Comparison of ENCODE assay signal across 10 cellular contexts in the genomic region with DNA sequence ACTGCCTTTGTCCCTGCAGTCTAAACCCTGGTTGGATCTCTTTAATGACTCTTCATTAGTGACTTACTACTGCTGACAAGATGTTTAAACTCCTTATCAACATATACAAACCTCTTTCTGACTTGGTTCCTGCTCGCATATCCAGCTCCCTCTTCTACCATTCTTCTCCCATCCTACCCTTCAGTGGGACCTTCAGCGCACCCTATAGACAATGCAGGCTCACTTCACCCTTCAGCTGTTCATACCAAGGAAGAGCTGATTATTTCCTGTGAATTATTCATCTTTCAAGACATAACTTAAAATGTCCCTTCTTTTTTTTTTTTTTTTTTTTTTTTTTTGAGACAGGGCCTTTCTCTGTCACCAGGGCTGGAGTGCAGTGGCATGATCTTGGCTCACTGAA.
A peak's percentile ranks its signal among the peaks of the same experiment; 100 is the strongest.
DNase-seq lines count a peak whose midpoint lies in the region; ATAC-seq and TF ChIP-seq lines count a peak whose summit lies in the region.
"Had no signal": no experiment of that assay in that cellular context is flagged by ENCODE, and none has a peak within 500 bp of the region (broad histone marks: within the 10 kb centered on the region; RNA-seq: fewer than 3 reads in every experiment).

No MANE protein-coding gene starts in this region.

- no peak overlapping the region for H3K27ac Mint-ChIP-seq in CD8-positive, alpha-beta memory T cell
- no peak overlapping the region for H3K27ac Mint-ChIP-seq in osteocyte (ENCODE audit: unreplicated experiment)

- peak; percentile 40 for TF ChIP-seq CTCF in GM06990 (IDR thresholded peaks at IDR 0.05; ENCODE audit: insufficient read depth, low read length, poor library complexity, severe bottlenecking)
- no peak for TF ChIP-seq CTCF in HEK293 (tag by site-specific recombination; IDR thresholded peaks at IDR 0.05)
- TF ChIP-seq CTCF in osteocyte (IDR thresholded peaks at IDR 0.05), result no peak

- H3K27me3 ChIP-seq in GM06990 (replicated peaks; ENCODE audit: control insufficient read depth, insufficient read depth, low read length), result no peaks in the 10 kb centered on the region
- no peaks in the 10 kb centered on the region for H3K27me3 ChIP-seq in CD8-positive, alpha-beta memory T cell (ENCODE audit: insufficient read depth, low read length, poor library complexity, severe bottlenecking)

- H3K36me3 ChIP-seq in GM06990 (ENCODE audit: control insufficient read depth, insufficient read depth, low read length) (no peaks in the 10 kb centered on the region), HEK293 (ENCODE audit: control insufficient read depth in 2 of 2, insufficient read depth in 1 of 2, low read length in 2 of 2) (no peaks in the 10 kb centered on the region)
- no peaks in the 10 kb centered on the region for H3K36me3 ChIP-seq in CD8-positive, alpha-beta memory T cell (ENCODE audit: insufficient read depth, low read length)

- H3K36me3 Mint-ChIP-seq in CD8-positive, alpha-beta memory T cell, result peaks cover 0 to 5% (median 0%) of the 10 kb centered on the region in 3 donors
- H3K36me3 Mint-ChIP-seq in osteocyte (ENCODE audit: unreplicated experiment), result no peaks in the 10 kb centered on the region

- no peaks in the 10 kb centered on the region for H3K9me3 ChIP-seq in HEK293 (ENCODE audit: control insufficient read depth, insufficient read depth, low read depth, low read length)
- H3K9me3 ChIP-seq in CD8-positive, alpha-beta memory T cell (ENCODE audit: low read length), result no peaks in the 10 kb centered on the region

- no peak overlapping the region for H3K4me3 Mint-ChIP-seq in CD8-positive, alpha-beta memory T cell
- H3K4me3 Mint-ChIP-seq in osteocyte (ENCODE audit: unreplicated experiment), result no peak overlapping the region

- H3K27me3 Mint-ChIP-seq in CD8-positive, alpha-beta memory T cell, result peaks cover 1 to 3% of the 10 kb centered on the region in 2 donors
- no peaks in the 10 kb centered on the region for H3K27me3 Mint-ChIP-seq in osteocyte (ENCODE audit: unreplicated experiment)

- no peaks in the 10 kb centered on the region for H3K9me3 Mint-ChIP-seq in CD8-positive, alpha-beta memory T cell
- no peaks in the 10 kb centered on the region for H3K9me3 Mint-ChIP-seq in osteocyte (ENCODE audit: unreplicated experiment)

- no peaks in the 10 kb centered on the region for H3K4me1 Mint-ChIP-seq in CD8-positive, alpha-beta memory T cell
- no peaks in the 10 kb centered on the region for H3K4me1 Mint-ChIP-seq in osteocyte (ENCODE audit: unreplicated experiment)

- CTCF ChIA-PET in HEK293 (lab: Yijun Ruan, JAX), result interaction anchor here (0.5 to 1.8 kb wide), 11 partner anchors 9 to 1299 kb away, joined by 3 to 8 read pairs (median 4); no protein-coding TSS in a partner anchor
- CTCF ChIA-PET in CD8-positive, alpha-beta memory T cell (lab: Charles Lee), result no interaction called here

- POLR2A ChIA-PET in HEK293 (lab: Yijun Ruan, JAX), result no interaction called here
- POLR2A ChIA-PET in CD8-positive, alpha-beta memory T cell (lab: Charles Lee), result no interaction called here

- no peaks in the 10 kb centered on the region for H3K4me1 ChIP-seq in HEK293 (ENCODE audit: control insufficient read depth, insufficient read depth, low read length)
- H3K4me1 ChIP-seq in CD8-positive, alpha-beta memory T cell (ENCODE audit: insufficient read depth, low read length), result no peaks in the 10 kb centered on the region

- H3K4me3 ChIP-seq in GM06990 (replicated peaks; ENCODE audit: low read depth, low read length) (no peak overlapping the region), HEK293 (ENCODE audit: low read depth, low read length) (no peak overlapping the region)
- H3K4me3 ChIP-seq in CD8-positive, alpha-beta memory T cell (ENCODE audit: low read length), result no peak overlapping the region

- DNase-seq in GM06990 (ENCODE audit: extremely low read depth, insufficient read length), result no peak
- peak; percentile 1 for DNase-seq in NCI-H82 treated with DMSO at 0.1 percent for 48 hours (lab: John Stamatoyannopoulos, UW; ENCODE audit: unreplicated experiment)
- peak; percentile 48 for DNase-seq in iPS-NIHi7 (ENCODE audit: extremely low spot score)
- DNase-seq in CD8-positive, alpha-beta memory T cell, result no peak
- no peak for DNase-seq in osteocyte (ENCODE audit: extremely low spot score, unreplicated experiment)
- DNase-seq: NCI-H2171 had no signal

- H3K27ac ChIP-seq in HEK293 (ENCODE audit: extremely low read depth, low read depth, low read length), result no peak overlapping the region
- no peak overlapping the region for H3K27ac ChIP-seq in CD8-positive, alpha-beta memory T cell (ENCODE audit: low read depth, low read length)
- H3K27ac ChIP-seq: VCaP had no signal

- ATAC-seq in GM19395 (IDR thresholded peaks at IDR 0.05; ENCODE audit: unreplicated experiment) (no peak), esophagus mucosa (no peak)

TF ChIP-seq in HEK293, 187 proteins besides CTCF, POLR2A, EP300 and RAD21:
- TF ChIP-seq, protein P1, sequence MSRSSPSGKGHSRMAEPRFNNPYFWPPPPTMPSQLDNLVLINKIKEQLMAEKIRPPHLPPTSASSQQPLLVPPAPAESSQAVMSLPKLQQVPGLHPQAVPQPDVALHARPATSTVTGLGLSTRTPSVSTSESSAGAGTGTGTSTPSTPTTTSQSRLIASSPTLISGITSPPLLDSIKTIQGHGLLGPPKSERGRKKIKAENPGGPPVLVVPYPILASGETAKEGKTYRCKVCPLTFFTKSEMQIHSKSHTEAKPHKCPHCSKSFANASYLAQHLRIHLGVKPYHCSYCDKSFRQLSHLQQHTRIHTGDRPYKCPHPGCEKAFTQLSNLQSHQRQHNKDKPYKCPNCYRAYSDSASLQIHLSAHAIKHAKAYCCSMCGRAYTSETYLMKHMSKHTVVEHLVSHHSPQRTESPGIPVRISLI (tag by site-specific recombination; IDR thresholded peaks at IDR 0.05), result no peak
- TF ChIP-seq, protein P2, sequence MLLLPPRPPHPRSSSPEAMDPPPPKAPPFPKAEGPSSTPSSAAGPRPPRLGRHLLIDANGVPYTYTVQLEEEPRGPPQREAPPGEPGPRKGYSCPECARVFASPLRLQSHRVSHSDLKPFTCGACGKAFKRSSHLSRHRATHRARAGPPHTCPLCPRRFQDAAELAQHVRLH (tag by site-specific recombination; IDR thresholded peaks at IDR 0.05), result 0 out of 2 replicates have a peak, but pooled peaks have one; percentile 44
- TF ChIP-seq SCRT2 (tag by site-specific recombination; IDR thresholded peaks at IDR 0.05), result no peak
- TF ChIP-seq ZNF654 (tag by site-specific recombination; IDR thresholded peaks at IDR 0.05; ENCODE audit: low read depth), result peak; percentile 28; the same call in 1 of the 2 replicates
- TF ChIP-seq GFI1B (tag by site-specific recombination; IDR thresholded peaks at IDR 0.05), result no peak
- no peak for TF ChIP-seq ZFP3 (tag by site-specific recombination; IDR thresholded peaks at IDR 0.05; ENCODE audit: low read depth)
- no peak for TF ChIP-seq ZNF426 (tag by site-specific recombination; IDR thresholded peaks at IDR 0.05)
- TF ChIP-seq ZNF560 (tag by site-specific recombination; IDR thresholded peaks at IDR 0.05; ENCODE audit: borderline replicate concordance), result no peak

Comparison
In these comparisons a context has a peak if more than half of its experiments do, and no peak if none do; other contexts are left out.
1. DNase-seq: peak in NCI-H82 treated with DMSO at 0.1 percent for 48 hours (single experiment) and iPS-NIHi7 (single experiment); none in GM06990 (single experiment), CD8-positive, alpha-beta memory T cell (0 of 5) and osteocyte (single experiment).